ENCODE assay signal across 8 cellular contexts in genomic region chr20:53622247-53623114, GRCh38. TPM values are rescaled to one million over a fixed set of nuclear protein-coding genes. Genes with fewer than 3 reads are reported as not detected.
A peak's percentile ranks its signal among the peaks of the same experiment; 100 is the strongest.
DNase-seq lines count a peak whose midpoint lies in the region; TF ChIP-seq lines count a peak whose summit lies in the region.

No MANE protein-coding gene starts in this region.

- peak overlapping the region; percentile 87 for H3K4me3 Mint-ChIP-seq in activated naive CD8-positive, alpha-beta T cell

- 67% methylated on average over 7 of the region's 7 CpGs for WGBS in HUES64
- WGBS in testis, 2 donors = 38 to 40% methylated on average over 7 of the region's 7 CpGs

- peak overlapping the region; percentile 80 to 99 (median 94) for H3K27ac ChIP-seq in BLaER1 treated with 17β-estradiol and CSF1 and Interleukin-3, amounts not matched to agents 10 nM and 100 nM
- H3K27ac ChIP-seq in HUES64 (ENCODE audit: low read depth, low read length) (peak overlapping the region; percentile 91), layer of hippocampus (ENCODE audit: low read depth, low read length) (peak overlapping the region; percentile 62), testis (peak overlapping the region; percentile 88 to 94)

- peaks cover 52 to 87% (median 67%) of the 10 kb centered on the region in 10 experiments for H3K4me1 ChIP-seq in BLaER1 treated with 17β-estradiol and CSF1 and Interleukin-3, amounts not matched to agents 10 nM and 100 nM
- peaks cover 31% of the 10 kb centered on the region for H3K4me1 ChIP-seq in HUES64 (ENCODE audit: insufficient read depth, low read length)
- H3K4me1 ChIP-seq in testis = peaks cover 28% of the 10 kb centered on the region

- DNase-seq in testis (no peak), NCI-H446 treated with DMSO at 0.1 percent for 48 hours (lab: John Stamatoyannopoulos, UW) (no peak), NCI-H526 treated with DMSO at 0.1 percent for 48 hours (lab: John Stamatoyannopoulos, UW) (no peak), anterior cingulate cortex (lab: John Stamatoyannopoulos, UW) (no peak)

- H3K9me3 ChIP-seq in BLaER1 treated with 17β-estradiol and CSF1 and Interleukin-3, amounts not matched to agents 10 nM and 100 nM (replicated peaks in 1 of 11) = no peaks in the 10 kb centered on the region
- H3K9me3 ChIP-seq in HUES64 (ENCODE audit: insufficient read depth, low read depth, low read length) (no peaks in the 10 kb centered on the region), testis (no peaks in the 10 kb centered on the region)

- peak overlapping the region; percentile 97 for H3K27ac Mint-ChIP-seq in activated naive CD8-positive, alpha-beta T cell

- intact Hi-C loops in testis (cut with DNase I; ENCODE audit: low total_unique reads) = no loop called here

- no peak for TF ChIP-seq POLR2A in testis (IDR thresholded peaks at IDR 0.05)

- no peaks in the 10 kb centered on the region for H3K27me3 Mint-ChIP-seq in activated naive CD8-positive, alpha-beta T cell

- peaks cover 42% of the 10 kb centered on the region for H3K4me1 Mint-ChIP-seq in activated naive CD8-positive, alpha-beta T cell (ENCODE audit: low read depth)

- H3K36me3 Mint-ChIP-seq in activated naive CD8-positive, alpha-beta T cell = no peaks in the 10 kb centered on the region

- no peaks in the 10 kb centered on the region for H3K9me3 Mint-ChIP-seq in activated naive CD8-positive, alpha-beta T cell (ENCODE audit: low read depth)

- no peaks in the 10 kb centered on the region for H3K27me3 ChIP-seq in BLaER1 treated with 17β-estradiol and CSF1 and Interleukin-3, amounts not matched to agents 10 nM and 100 nM
- H3K27me3 ChIP-seq in HUES64 (ENCODE audit: insufficient read depth, low read length) = no peaks in the 10 kb centered on the region
- no peaks in the 10 kb centered on the region for H3K27me3 ChIP-seq in layer of hippocampus (ENCODE audit: control insufficient read depth, insufficient read depth, low read length)
- no peaks in the 10 kb centered on the region for H3K27me3 ChIP-seq in testis

- no peaks in the 10 kb centered on the region for H3K36me3 ChIP-seq in BLaER1 treated with 17β-estradiol and CSF1 and Interleukin-3, amounts not matched to agents 10 nM and 100 nM
- no peaks in the 10 kb centered on the region for H3K36me3 ChIP-seq in HUES64 (ENCODE audit: insufficient read depth, low read length)
- no peaks in the 10 kb centered on the region for H3K36me3 ChIP-seq in testis (ENCODE audit: low read depth, missing control alignments)

- peak overlapping the region in 9 of 10 experiments; percentile 2 to 46 (median 38); a peak in 7 of 20 replicates for H3K4me3 ChIP-seq in BLaER1 treated with 17β-estradiol and CSF1 and Interleukin-3, amounts not matched to agents 10 nM and 100 nM
- no peak overlapping the region for H3K4me3 ChIP-seq in HUES64 (ENCODE audit: low read length)
- no peak overlapping the region for H3K4me3 ChIP-seq in testis

- no peak for TF ChIP-seq CTCF in testis (IDR thresholded peaks at IDR 0.05)

- H3K4me2 ChIP-seq in BLaER1 treated with 17β-estradiol and CSF1 and Interleukin-3, amounts not matched to agents 10 nM and 100 nM = peak overlapping the region; percentile 76 to 99 (median 81)

- H3K9ac ChIP-seq in BLaER1 treated with 17β-estradiol and CSF1 and Interleukin-3, amounts not matched to agents 10 nM and 100 nM = peak overlapping the region; percentile 77 to 88 (median 83); a peak in 21 of 22 replicates
- peak overlapping the region; percentile 75; the same call in 1 of the 2 replicates for H3K9ac ChIP-seq in HUES64 (ENCODE audit: low read depth, low read length)

- H4K20me1 ChIP-seq in BLaER1 treated with 17β-estradiol and CSF1 and Interleukin-3, amounts not matched to agents 10 nM and 100 nM = no peaks in the 10 kb centered on the region

RNA-seq across cellular contexts. Expression of gene ZNF217, which starts 28.8 kb away (rescaled TPM):
- 33.1 TPM for polyA plus RNA-seq in HUES64 (2013, experiment 1 of 2)
- polyA plus RNA-seq in HUES64 (2013, experiment 2 of 2) = 40.0 TPM
- 10 to 100 TPM; 48.6 to 61.2 TPM for total RNA-seq in testis
- polyA plus RNA-seq in testis (ENCODE audit: insufficient read depth, low read depth, low replicate concordance) = 47.3 TPM

Comparison
In these comparisons a context has a peak if more than half of its experiments do, and no peak if none do; other contexts are left out.
1. H3K4me3 ChIP-seq: peak in BLaER1 treated with 17β-estradiol and CSF1 and Interleukin-3, amounts not matched to agents 10 nM and 100 nM (9 of 10); none in HUES64 (single experiment) and testis (0 of 2).
2. Peak in every context shown above with its lines, with median percentiles within 50 percentile points of each other: H3K27ac ChIP-seq.